11 cellular contexts compared by ENCODE assay signal in the genomic region with DNA sequence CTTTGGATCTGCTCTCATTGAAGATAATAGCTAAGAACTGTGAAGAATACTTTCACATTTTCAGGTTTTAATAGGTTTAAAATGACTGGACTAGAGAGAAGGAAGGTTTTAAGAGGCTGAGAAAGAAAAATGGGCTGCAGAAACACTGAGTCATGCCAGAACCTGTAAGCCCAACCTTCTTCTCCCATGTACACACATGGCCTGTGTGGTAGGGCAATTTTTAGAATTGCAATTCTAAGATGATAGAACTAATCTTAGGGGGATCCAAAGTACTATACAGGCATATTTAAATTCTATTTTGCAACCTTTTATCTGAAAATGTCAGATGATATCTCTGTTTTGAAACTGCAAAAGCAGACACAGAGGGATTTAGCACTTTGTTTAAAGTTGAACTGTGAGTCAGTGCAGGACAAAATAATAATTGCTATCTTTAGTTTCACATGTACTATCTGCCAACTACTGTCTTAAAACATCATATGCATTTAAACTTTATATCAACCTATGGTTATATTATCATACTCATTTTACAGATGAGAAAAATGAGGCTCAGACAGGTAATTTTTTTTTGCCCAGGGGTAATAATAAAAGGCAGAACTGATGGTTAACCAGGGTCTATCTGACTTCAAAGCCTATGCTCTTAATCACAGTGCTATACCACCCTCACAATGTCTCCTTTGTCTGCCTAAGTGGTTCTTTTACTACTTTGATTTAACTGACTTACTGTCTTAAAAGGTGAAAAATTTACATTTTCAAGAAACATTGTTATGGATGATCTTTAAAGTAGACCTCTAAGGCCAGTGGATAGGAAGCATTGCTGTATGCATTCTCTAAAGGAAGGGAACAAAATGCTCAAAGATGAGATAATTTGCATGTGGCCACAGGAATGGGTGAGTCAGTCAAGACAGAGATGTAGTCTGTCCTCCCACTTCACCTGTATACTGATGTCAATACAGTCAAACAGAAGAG. TPM values are rescaled to one million over a fixed set of nuclear protein-coding genes. Genes with fewer than 3 reads are reported as not detected.
A peak's percentile ranks its signal among the peaks of the same experiment; 100 is the strongest.
DNase-seq lines count a peak whose midpoint lies in the region; ATAC-seq lines count a peak whose summit lies in the region.
"Had no signal": no experiment of that assay in that cellular context is flagged by ENCODE, and none has a peak within 500 bp of the region (broad histone marks: within the 10 kb centered on the region; RNA-seq: fewer than 3 reads in every experiment).

No MANE protein-coding gene starts in this region.

- intact Hi-C loops in activated T-helper 2 cell treated with anti-CD3 and anti-CD28 coated beads, Interferon-gamma antibody, Interleukin-2, Interleukin-4, amounts not matched to agents 10 μg/mL and 5 μg/mL and 100 μg/mL, durations not matched to agents 14 hours and 24 hours and 36 hours (cut with micrococcal nuclease): loop anchor here (10.0 kb wide), 1 partner anchor 207 kb away; a partner anchor contains a TSS

- H3K36me3 Mint-ChIP-seq in activated CD8-positive, alpha-beta memory T cell treated with anti-CD3 and anti-CD28 coated beads, Interleukin-2, amount 10 ng/mL, durations not matched to agents 7 days and 5 days: peaks cover 2% of the 10 kb centered on the region
- no peaks in the 10 kb centered on the region for H3K36me3 Mint-ChIP-seq in activated T-helper 2 cell treated with anti-CD3 and anti-CD28 coated beads, Interferon-gamma antibody, Interleukin-2, Interleukin-4, amounts not matched to agents 10 μg/mL and 5 μg/mL and 100 μg/mL, durations not matched to agents 14 hours and 24 hours and 36 hours (ENCODE audit: low read depth)
- no peaks in the 10 kb centered on the region for H3K36me3 Mint-ChIP-seq in stimulated activated naive B cell treated with anti-CD40 and anti-IgM and Interleukin-4, amounts not matched to agents 10 μg/mL and 1 μg/mL and 100 μg/mL, for 72 hours
- H3K36me3 Mint-ChIP-seq: activated naive CD4-positive, alpha-beta T cell treated with anti-CD3 and anti-CD28 coated beads, Interleukin-2, amount 10 ng/mL, durations not matched to agents 7 days and 5 days had no signal

- no peak overlapping the region for H3K27ac Mint-ChIP-seq in activated CD8-positive, alpha-beta memory T cell treated with anti-CD3 and anti-CD28 coated beads, Interleukin-2, amount 10 ng/mL, durations not matched to agents 7 days and 5 days
- peak overlapping the region; percentile 9 for H3K27ac Mint-ChIP-seq in activated T-helper 2 cell treated with anti-CD3 and anti-CD28 coated beads, Interferon-gamma antibody, Interleukin-2, Interleukin-4, amounts not matched to agents 10 μg/mL and 5 μg/mL and 100 μg/mL, durations not matched to agents 14 hours and 24 hours and 36 hours
- H3K27ac Mint-ChIP-seq in stimulated activated naive B cell treated with anti-CD40 and anti-IgM and Interleukin-4, amounts not matched to agents 10 μg/mL and 1 μg/mL and 100 μg/mL, for 72 hours: no peak overlapping the region
- H3K27ac Mint-ChIP-seq: activated naive CD4-positive, alpha-beta T cell treated with anti-CD3 and anti-CD28 coated beads, Interleukin-2, amount 10 ng/mL, durations not matched to agents 7 days and 5 days had no signal

- peaks cover 12% of the 10 kb centered on the region for H3K4me1 Mint-ChIP-seq in activated CD8-positive, alpha-beta memory T cell treated with anti-CD3 and anti-CD28 coated beads, Interleukin-2, amount 10 ng/mL, durations not matched to agents 7 days and 5 days
- peaks cover 29% of the 10 kb centered on the region for H3K4me1 Mint-ChIP-seq in activated T-helper 2 cell treated with anti-CD3 and anti-CD28 coated beads, Interferon-gamma antibody, Interleukin-2, Interleukin-4, amounts not matched to agents 10 μg/mL and 5 μg/mL and 100 μg/mL, durations not matched to agents 14 hours and 24 hours and 36 hours (ENCODE audit: low read depth)
- H3K4me1 Mint-ChIP-seq in stimulated activated naive B cell treated with anti-CD40 and anti-IgM and Interleukin-4, amounts not matched to agents 10 μg/mL and 1 μg/mL and 100 μg/mL, for 72 hours: peaks cover 0 to 9% of the 10 kb centered on the region in 2 donors

- no peaks in the 10 kb centered on the region for H3K27me3 Mint-ChIP-seq in activated CD8-positive, alpha-beta memory T cell treated with anti-CD3 and anti-CD28 coated beads, Interleukin-2, amount 10 ng/mL, durations not matched to agents 7 days and 5 days
- peaks cover 10% of the 10 kb centered on the region for H3K27me3 Mint-ChIP-seq in activated T-helper 2 cell treated with anti-CD3 and anti-CD28 coated beads, Interferon-gamma antibody, Interleukin-2, Interleukin-4, amounts not matched to agents 10 μg/mL and 5 μg/mL and 100 μg/mL, durations not matched to agents 14 hours and 24 hours and 36 hours (ENCODE audit: low read depth)
- H3K27me3 Mint-ChIP-seq in stimulated activated naive B cell treated with anti-CD40 and anti-IgM and Interleukin-4, amounts not matched to agents 10 μg/mL and 1 μg/mL and 100 μg/mL, for 72 hours: peaks cover 7 to 15% of the 10 kb centered on the region in 2 donors
- H3K27me3 Mint-ChIP-seq: activated naive CD4-positive, alpha-beta T cell treated with anti-CD3 and anti-CD28 coated beads, Interleukin-2, amount 10 ng/mL, durations not matched to agents 7 days and 5 days had no signal

- ATAC-seq in activated CD8-positive, alpha-beta memory T cell treated with anti-CD3 and anti-CD28 coated beads, Interleukin-2, amount 10 ng/mL, durations not matched to agents 7 days and 5 days: peak; percentile 58
- ATAC-seq in HG03066 (IDR thresholded peaks at IDR 0.05; ENCODE audit: low read depth, unreplicated experiment): peak; percentile 75
- ATAC-seq in stimulated activated naive B cell treated with anti-CD40 and anti-IgM and Interleukin-4, amounts not matched to agents 10 μg/mL and 1 μg/mL and 100 μg/mL, for 72 hours (replicated peaks): peak; percentile 84 to 85
- ATAC-seq: Panc1 had no signal

- CTCF ChIA-PET in activated CD8-positive, alpha-beta memory T cell treated with anti-CD3 and anti-CD28 coated beads, Interleukin-2, amount 10 ng/mL, durations not matched to agents 7 days and 5 days (lab: Charles Lee): no interaction called here

- H3K9me3 Mint-ChIP-seq in activated CD8-positive, alpha-beta memory T cell treated with anti-CD3 and anti-CD28 coated beads, Interleukin-2, amount 10 ng/mL, durations not matched to agents 7 days and 5 days (ENCODE audit: low read depth): peaks cover 2% of the 10 kb centered on the region
- H3K9me3 Mint-ChIP-seq in activated T-helper 2 cell treated with anti-CD3 and anti-CD28 coated beads, Interferon-gamma antibody, Interleukin-2, Interleukin-4, amounts not matched to agents 10 μg/mL and 5 μg/mL and 100 μg/mL, durations not matched to agents 14 hours and 24 hours and 36 hours: no peaks in the 10 kb centered on the region
- no peaks in the 10 kb centered on the region for H3K9me3 Mint-ChIP-seq in stimulated activated naive B cell treated with anti-CD40 and anti-IgM and Interleukin-4, amounts not matched to agents 10 μg/mL and 1 μg/mL and 100 μg/mL, for 72 hours
- H3K9me3 Mint-ChIP-seq: activated naive CD4-positive, alpha-beta T cell treated with anti-CD3 and anti-CD28 coated beads, Interleukin-2, amount 10 ng/mL, durations not matched to agents 7 days and 5 days had no signal

- no peak overlapping the region for H3K4me3 Mint-ChIP-seq in activated CD8-positive, alpha-beta memory T cell treated with anti-CD3 and anti-CD28 coated beads, Interleukin-2, amount 10 ng/mL, durations not matched to agents 7 days and 5 days
- no peak overlapping the region for H3K4me3 Mint-ChIP-seq in activated T-helper 2 cell treated with anti-CD3 and anti-CD28 coated beads, Interferon-gamma antibody, Interleukin-2, Interleukin-4, amounts not matched to agents 10 μg/mL and 5 μg/mL and 100 μg/mL, durations not matched to agents 14 hours and 24 hours and 36 hours (ENCODE audit: low read depth)
- no peak overlapping the region for H3K4me3 Mint-ChIP-seq in stimulated activated naive B cell treated with anti-CD40 and anti-IgM and Interleukin-4, amounts not matched to agents 10 μg/mL and 1 μg/mL and 100 μg/mL, for 72 hours
- H3K4me3 Mint-ChIP-seq: activated naive CD4-positive, alpha-beta T cell treated with anti-CD3 and anti-CD28 coated beads, Interleukin-2, amount 10 ng/mL, durations not matched to agents 7 days and 5 days had no signal

- DNase-seq in activated CD8-positive, alpha-beta memory T cell treated with anti-CD3 and anti-CD28 coated beads, Interleukin-2, amount 10 ng/mL, durations not matched to agents 7 days and 5 days: no peak
- no peak for DNase-seq in activated CD8-positive, alpha-beta memory T cell treated with anti-CD3 and anti-CD28 coated beads, Interleukin-2, amount 50 U/mL, for 48 hours
- no peak for DNase-seq in activated T-helper 2 cell treated with anti-CD3 and anti-CD28 coated beads, Interferon-gamma antibody, Interleukin-2, Interleukin-4, amounts not matched to agents 10 μg/mL and 5 μg/mL and 100 μg/mL, durations not matched to agents 14 hours and 24 hours and 36 hours (ENCODE audit: low spot score)
- no peak for DNase-seq in stimulated activated naive B cell treated with anti-CD40 and anti-IgM and Interleukin-4, amounts not matched to agents 10 μg/mL and 1 μg/mL and 100 μg/mL, for 72 hours
- DNase-seq in activated gamma-delta T cell treated with Interleukin-2 at 50 U/mL for 16 hours (no peak), occipital lobe (lab: John Stamatoyannopoulos, UW) (no peak), amniotic stem cell (lab: John Stamatoyannopoulos, UW) (no peak)
- DNase-seq: activated naive CD4-positive, alpha-beta T cell treated with anti-CD3 and anti-CD28 coated beads, Interleukin-2, amount 10 ng/mL, durations not matched to agents 7 days and 5 days had no signal

RNA-seq across cellular contexts. Expression of a gene that starts 4.3 kb away (rescaled TPM):
- under 1 TPM in 1 of 2 experiments, not detected in 1; 0.12 TPM for total RNA-seq in activated CD8-positive, alpha-beta memory T cell treated with anti-CD3 and anti-CD28 coated beads, Interleukin-2, amount 10 ng/mL, durations not matched to agents 7 days and 5 days
- total RNA-seq in activated T-helper 2 cell treated with anti-CD3 and anti-CD28 coated beads, Interferon-gamma antibody, Interleukin-2, Interleukin-4, amounts not matched to agents 10 μg/mL and 5 μg/mL and 100 μg/mL, durations not matched to agents 14 hours and 24 hours and 36 hours: not detected in 2 replicates
- 0.16 TPM for total RNA-seq in occipital lobe
- total RNA-seq: lung had no signal
